Comparison of ENCODE assay signal across 8 cellular contexts in genomic region chr20:32018269-32019155, GRCh38. TPM values are rescaled to one million over a fixed set of nuclear protein-coding genes. Genes with fewer than 3 reads are reported as not detected.
DNase-seq lines count a peak whose midpoint lies in the region; ATAC-seq and TF ChIP-seq lines count a peak whose summit lies in the region.

No MANE protein-coding gene starts in this region.

- H3K4me1 Mint-ChIP-seq in activated CD4-positive, alpha-beta T cell treated with anti-CD3 and anti-CD28 coated beads for 36 hours: peaks cover 21% of the 10 kb centered on the region
- peaks cover 13 to 27% (median 22%) of the 10 kb centered on the region in 4 donors for H3K4me1 Mint-ChIP-seq in naive thymus-derived CD8-positive, alpha-beta T cell

- DNase-seq in GM19240 (ENCODE audit: insufficient read length, low spot score) (peak; percentile 43), NCI-H2107 treated with DMSO at 0.1 percent for 48 hours (lab: John Stamatoyannopoulos, UW; ENCODE audit: unreplicated experiment) (peak; percentile 46), suprapubic skin (ENCODE audit: low spot score in 2 of 2) (peak; percentile 73 to 86), midbrain (lab: John Stamatoyannopoulos, UW) (no peak)
- peak; percentile 64 for DNase-seq in activated CD4-positive, alpha-beta T cell treated with anti-CD3 and anti-CD28 coated beads for 36 hours
- DNase-seq in naive thymus-derived CD8-positive, alpha-beta T cell: peak in 8 of 10 donors; percentile 9 to 49 (median 44)

- peak overlapping the region; percentile 60 for H3K4me3 Mint-ChIP-seq in activated CD4-positive, alpha-beta T cell treated with anti-CD3 and anti-CD28 coated beads for 36 hours
- H3K4me3 Mint-ChIP-seq in naive thymus-derived CD8-positive, alpha-beta T cell: peak overlapping the region; percentile 71 to 94 (median 83)

- CTCF ChIA-PET in activated CD4-positive, alpha-beta T cell treated with anti-CD3 and anti-CD28 coated beads for 36 hours (lab: Charles Lee): interaction anchor here (1.2 to 3.4 kb wide), 3 partner anchors 12 to 17 kb away, joined by 3 to 26 read pairs (median 20); no protein-coding TSS in a partner anchor

- POLR2A ChIA-PET in activated CD4-positive, alpha-beta T cell treated with anti-CD3 and anti-CD28 coated beads for 36 hours (lab: Charles Lee): no interaction called here
- POLR2A ChIA-PET in naive thymus-derived CD8-positive, alpha-beta T cell (lab: Charles Lee): no interaction called here

- TF ChIP-seq EP300 in suprapubic skin (IDR thresholded peaks at IDR 0.05): no peak

- no peaks in the 10 kb centered on the region for H3K9me3 Mint-ChIP-seq in activated CD4-positive, alpha-beta T cell treated with anti-CD3 and anti-CD28 coated beads for 36 hours (ENCODE audit: low read depth)
- peaks cover 0 to 2% (median 0%) of the 10 kb centered on the region in 9 donors for H3K9me3 Mint-ChIP-seq in naive thymus-derived CD8-positive, alpha-beta T cell

- TF ChIP-seq POLR2A in suprapubic skin (IDR thresholded peaks at IDR 0.05): no peak

- H3K4me1 ChIP-seq in ectodermal cell (ENCODE audit: control insufficient read depth, insufficient read depth, low read length): peaks cover 7% of the 10 kb centered on the region
- peaks cover 25% of the 10 kb centered on the region for H3K4me1 ChIP-seq in suprapubic skin

- H3K4me3 ChIP-seq in ectodermal cell (ENCODE audit: insufficient read depth, low read depth, low read length) (peak overlapping the region; percentile 60), suprapubic skin (peak overlapping the region; percentile 59)

- H3K27ac ChIP-seq in ectodermal cell (ENCODE audit: insufficient read depth, low read depth, low read length, poor library complexity, severe bottlenecking): no peak overlapping the region
- no peak overlapping the region for H3K27ac ChIP-seq in suprapubic skin

- no peak for TF ChIP-seq CTCF in suprapubic skin (IDR thresholded peaks at IDR 0.05)

- H3K27me3 ChIP-seq in ectodermal cell (ENCODE audit: control insufficient read depth, insufficient read depth, low read length, poor library complexity, severe bottlenecking) (peaks cover 39% of the 10 kb centered on the region), suprapubic skin (peaks cover 80% of the 10 kb centered on the region)

- no peak overlapping the region for H3K27ac Mint-ChIP-seq in activated CD4-positive, alpha-beta T cell treated with anti-CD3 and anti-CD28 coated beads for 36 hours
- peak overlapping the region in 1 of 10 donors; percentile 59 for H3K27ac Mint-ChIP-seq in naive thymus-derived CD8-positive, alpha-beta T cell

- H3K9me3 ChIP-seq in ectodermal cell (ENCODE audit: control insufficient read depth, low read length) (no peaks in the 10 kb centered on the region), suprapubic skin (no peaks in the 10 kb centered on the region)

- ATAC-seq in activated CD4-positive, alpha-beta T cell treated with anti-CD3 and anti-CD28 coated beads for 36 hours: peak; percentile 52
- ATAC-seq in naive thymus-derived CD8-positive, alpha-beta T cell: peak; percentile 56 to 71
- ATAC-seq in GM21723 (IDR thresholded peaks at IDR 0.05; ENCODE audit: unreplicated experiment): no peak

- H3K36me3 ChIP-seq in ectodermal cell (ENCODE audit: control insufficient read depth, insufficient read depth, low read length) (no peaks in the 10 kb centered on the region), suprapubic skin (no peaks in the 10 kb centered on the region)

- WGBS in ectodermal cell, 2 experiments: 1% methylated on average over 67 of the region's 67 CpGs
- 2% methylated on average over 11 of the region's 67 CpGs for WGBS in suprapubic skin

- no peaks in the 10 kb centered on the region for H3K36me3 Mint-ChIP-seq in activated CD4-positive, alpha-beta T cell treated with anti-CD3 and anti-CD28 coated beads for 36 hours (ENCODE audit: low read depth)
- peaks cover 0 to 3% (median 0%) of the 10 kb centered on the region in 3 donors for H3K36me3 Mint-ChIP-seq in naive thymus-derived CD8-positive, alpha-beta T cell

- intact Hi-C loops in activated CD4-positive, alpha-beta T cell treated with anti-CD3 and anti-CD28 coated beads for 36 hours (cut with DNase I, micrococcal nuclease): loop anchor here in 1 of 2 experiments (1.0 kb wide), 2 partner anchors 66 to 157 kb away; partner anchors contain the start of gene PDRG1

- peaks cover 56% of the 10 kb centered on the region for H3K27me3 Mint-ChIP-seq in activated CD4-positive, alpha-beta T cell treated with anti-CD3 and anti-CD28 coated beads for 36 hours
- H3K27me3 Mint-ChIP-seq in naive thymus-derived CD8-positive, alpha-beta T cell: peaks cover 42 to 88% (median 66%) of the 10 kb centered on the region in 5 donors

RNA-seq across cellular contexts. Expression of gene CCM2L, which starts 8.3 kb away (rescaled TPM):
- not detected for total RNA-seq in activated CD4-positive, alpha-beta T cell treated with anti-CD3 and anti-CD28 coated beads for 36 hours
- polyA plus RNA-seq in ectodermal cell (2013, experiment 1 of 4): 2.5 TPM
- polyA plus RNA-seq in ectodermal cell (2013, experiment 2 of 4): 2.1 TPM
- polyA plus RNA-seq in ectodermal cell (2013, experiment 3 of 4): 1.7 TPM
- polyA plus RNA-seq in ectodermal cell (2013, experiment 4 of 4): 1.3 TPM
- not detected for total RNA-seq in naive thymus-derived CD8-positive, alpha-beta T cell
- polyA plus RNA-seq in naive thymus-derived CD8-positive, alpha-beta T cell: not detected
- 1 to 10 TPM in 3 of 4 donors, under 1 TPM in 1; 0.62 to 3.4 (median 1.4) TPM for total RNA-seq in suprapubic skin

RNA-seq across cellular contexts. Expression of gene HCK, which starts 33.5 kb away (rescaled TPM):
- not detected for total RNA-seq in activated CD4-positive, alpha-beta T cell treated with anti-CD3 and anti-CD28 coated beads for 36 hours
- polyA plus RNA-seq in ectodermal cell (2013, experiment 1 of 4): not detected
- polyA plus RNA-seq in ectodermal cell (2013, experiment 2 of 4): 0.27 TPM
- 0.27 TPM for polyA plus RNA-seq in ectodermal cell (2013, experiment 3 of 4)
- polyA plus RNA-seq in ectodermal cell (2013, experiment 4 of 4): 0.12 TPM
- under 1 TPM; 0.71 to 0.86 TPM for total RNA-seq in naive thymus-derived CD8-positive, alpha-beta T cell
- polyA plus RNA-seq in naive thymus-derived CD8-positive, alpha-beta T cell: under 1 TPM in 2 of 3 donors, not detected in 1; 0.24 to 0.35 TPM
- total RNA-seq in suprapubic skin: 1 to 10 TPM; 5.0 to 10.0 (median 6.6) TPM

RNA-seq across cellular contexts. Expression of gene XKR7, which starts 50.6 kb away (rescaled TPM):
- under 1 TPM in 1 of 2 experiments, not detected in 1; 0.02 TPM for total RNA-seq in activated CD4-positive, alpha-beta T cell treated with anti-CD3 and anti-CD28 coated beads for 36 hours
- 0.69 TPM for polyA plus RNA-seq in ectodermal cell (2013, experiment 1 of 4)
- 0.57 TPM for polyA plus RNA-seq in ectodermal cell (2013, experiment 2 of 4)
- 0.53 TPM for polyA plus RNA-seq in ectodermal cell (2013, experiment 3 of 4)
- 0.89 TPM for polyA plus RNA-seq in ectodermal cell (2013, experiment 4 of 4)
- total RNA-seq in naive thymus-derived CD8-positive, alpha-beta T cell: not detected
- polyA plus RNA-seq in naive thymus-derived CD8-positive, alpha-beta T cell: not detected
- not detected for total RNA-seq in suprapubic skin
